Comparison of ENCODE assay signal across 8 cellular contexts in the genomic region with DNA sequence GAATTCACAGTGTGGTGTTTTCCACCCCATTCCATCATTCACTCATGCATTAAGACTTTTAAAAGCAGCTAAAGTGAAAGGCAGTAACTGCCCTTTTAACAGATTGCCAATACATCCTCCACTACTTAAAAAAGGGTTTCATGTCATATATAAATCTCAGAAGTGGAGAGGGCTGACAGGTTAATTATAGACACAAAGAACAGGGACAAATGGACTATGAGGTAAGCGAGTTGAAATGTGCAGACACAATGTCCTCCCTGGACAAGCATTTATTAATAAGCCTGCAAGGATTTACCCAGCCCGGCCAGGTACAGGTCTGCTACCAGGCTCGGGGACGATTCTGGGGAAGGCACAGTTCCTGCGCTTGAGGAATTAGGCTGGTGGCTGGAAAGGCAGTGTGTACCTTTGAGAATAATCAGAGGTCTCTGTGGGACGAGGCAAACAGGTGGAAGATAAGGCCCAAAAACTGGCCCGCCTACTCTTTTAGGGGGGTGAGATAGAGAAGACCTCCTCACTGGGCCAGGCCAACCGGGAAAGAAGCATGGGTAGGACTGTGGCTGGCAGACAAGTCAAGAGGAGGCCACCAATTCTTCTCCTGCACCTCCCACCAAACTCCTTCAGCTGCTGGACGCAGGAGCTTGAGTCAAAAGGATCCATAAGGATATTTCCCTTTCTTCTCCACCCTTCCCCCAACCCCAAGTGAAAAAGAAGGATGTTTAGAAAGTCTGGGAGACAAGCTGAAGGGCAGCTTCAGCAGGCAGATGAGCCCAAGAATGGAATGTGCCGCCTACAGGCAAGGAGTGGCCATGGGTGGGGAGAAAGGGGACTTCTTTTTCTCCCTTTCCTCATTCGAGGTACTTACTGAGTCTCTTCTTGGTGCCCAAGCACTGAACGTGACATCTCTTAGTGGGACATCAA. TPM values are rescaled to one million over a fixed set of nuclear protein-coding genes. Genes with fewer than 3 reads are reported as not detected.
A peak's percentile ranks its signal among the peaks of the same experiment; 100 is the strongest.
DNase-seq lines count a peak whose midpoint lies in the region; ATAC-seq, FAIRE-seq and TF ChIP-seq lines count a peak whose summit lies in the region.

No MANE protein-coding gene starts in this region.

- H3K4me1 Mint-ChIP-seq in central memory CD8-positive, alpha-beta T cell: peaks cover 21% of the 10 kb centered on the region

- peak; percentile 40 for TF ChIP-seq CTCF in lower lobe of right lung (IDR thresholded peaks at IDR 0.05)

- no peak for TF ChIP-seq POLR2A in GM12891 (IDR thresholded peaks at IDR 0.05; ENCODE audit: low read depth, low read length)

- no peaks in the 10 kb centered on the region for H3K9me3 ChIP-seq in lower lobe of right lung

- H3K4me1 ChIP-seq in lower lobe of right lung: peaks cover 55% of the 10 kb centered on the region

- no peak for DNase-seq in GM12891 (ENCODE audit: insufficient read length, low spot score)
- DNase-seq in NCI-H2227 treated with DMSO at 0.1 percent for 48 hours (lab: John Stamatoyannopoulos, UW): peak; percentile 62
- DNase-seq in central memory CD8-positive, alpha-beta T cell (ENCODE audit: low spot score in 2 of 2): no peak
- DNase-seq in lower lobe of right lung: no peak
- DNase-seq in SIG-M5 (lab: John Stamatoyannopoulos, UW): no peak
- no peak for DNase-seq in NCI-H2029 (lab: John Stamatoyannopoulos, UW)

- FAIRE-seq in GM12891 (lab: Jason Lieb, UNC): peak; percentile 75

- H3K27ac Mint-ChIP-seq in central memory CD8-positive, alpha-beta T cell (ENCODE audit: low read depth): peak overlapping the region; percentile 38

- no peaks in the 10 kb centered on the region for H3K36me3 ChIP-seq in lower lobe of right lung

- H3K4me3 Mint-ChIP-seq in central memory CD8-positive, alpha-beta T cell: peak overlapping the region; percentile 78

- H3K27me3 Mint-ChIP-seq in central memory CD8-positive, alpha-beta T cell: peaks cover 7% of the 10 kb centered on the region

- H3K27ac ChIP-seq in lower lobe of right lung: peak overlapping the region; percentile 96

- intact Hi-C loops in lower lobe of right lung (cut with DNase I): no loop called here

- H3K9me3 Mint-ChIP-seq in central memory CD8-positive, alpha-beta T cell: no peaks in the 10 kb centered on the region

- H3K4me3 ChIP-seq in lower lobe of right lung: peak overlapping the region; percentile 79

- no peaks in the 10 kb centered on the region for H3K27me3 ChIP-seq in lower lobe of right lung (ENCODE audit: low read depth)

- H3K36me3 Mint-ChIP-seq in central memory CD8-positive, alpha-beta T cell (ENCODE audit: insufficient read depth): peaks cover 5% of the 10 kb centered on the region

- no peak for ATAC-seq in central memory CD8-positive, alpha-beta T cell (replicated peaks; ENCODE audit: extremely low read depth, poor library complexity, severe bottlenecking)
- ATAC-seq in lower lobe of right lung (peak; percentile 35 to 40), HG02938 (IDR thresholded peaks at IDR 0.05; ENCODE audit: unreplicated experiment) (no peak), GM21576 (IDR thresholded peaks at IDR 0.05; ENCODE audit: unreplicated experiment) (no peak)

TF ChIP-seq in GM12891, 5 proteins besides CTCF, POLR2A, EP300 and RAD21:
- TF ChIP-seq PAX5 (IDR thresholded peaks at IDR 0.05; ENCODE audit: insufficient read depth, low read length, severe bottlenecking) (no peak), POLR2AphosphoS5 (IDR thresholded peaks at IDR 0.05; ENCODE audit: low read depth, low read length) (0 out of 2 replicates have a peak, but pooled peaks have one; percentile 37)

RNA-seq across cellular contexts. Expression of gene PDLIM1, which starts 1.5 kb away (rescaled TPM):
- polyA plus RNA-seq in GM12891 (2012; ENCODE audit: low read depth, missing spikeins): 569 TPM
- 178 TPM for total RNA-seq in lower lobe of right lung

Comparison
In these comparisons a context has a peak if more than half of its experiments do, and no peak if none do; other contexts are left out.
1. ATAC-seq: peak in lower lobe of right lung (2 of 2); none in central memory CD8-positive, alpha-beta T cell (single experiment), HG02938 (single experiment) and GM21576 (single experiment).